ENCODE assay signal across 13 cellular contexts in the genomic region with DNA sequence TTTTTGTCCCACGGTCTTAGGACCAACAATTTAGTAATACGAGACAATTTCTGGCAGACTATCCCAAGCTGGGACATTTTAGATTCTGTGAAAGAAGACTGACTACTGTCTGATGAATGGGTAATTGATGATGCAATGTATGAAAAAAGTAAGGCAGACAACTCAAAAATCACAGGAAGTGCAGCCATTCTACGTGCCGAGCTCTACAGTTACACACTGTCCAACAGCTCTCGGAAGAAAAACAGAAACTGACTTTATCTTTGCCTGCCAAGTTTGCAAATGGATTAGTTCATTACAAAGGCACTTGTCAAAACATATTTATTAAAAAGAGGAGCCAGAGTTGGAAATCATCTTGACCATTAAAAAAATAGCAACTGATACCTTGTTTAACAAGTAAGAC. TPM values are rescaled to one million over a fixed set of nuclear protein-coding genes. Genes with fewer than 3 reads are reported as not detected.
DNase-seq lines count a peak whose midpoint lies in the region; ATAC-seq and TF ChIP-seq lines count a peak whose summit lies in the region.
"Had no signal": no experiment of that assay in that cellular context is flagged by ENCODE, and none has a peak within 500 bp of the region (broad histone marks: within the 10 kb centered on the region; RNA-seq: fewer than 3 reads in every experiment).

No MANE protein-coding gene starts in this region.

- peak overlapping the region; percentile 7 for H3K4me3 Mint-ChIP-seq in neural crest cell
- H3K4me3 Mint-ChIP-seq: IgD-negative memory B cell had no signal

- H3K4me1 Mint-ChIP-seq in neural crest cell: peaks cover 17% of the 10 kb centered on the region

- H3K36me3 ChIP-seq in RWPE2 (ENCODE audit: low read depth): no peaks in the 10 kb centered on the region
- H3K36me3 ChIP-seq: BE2C had no signal

- H3K27me3 ChIP-seq in RWPE2 (ENCODE audit: insufficient read depth, poor library complexity, severe bottlenecking): no peaks in the 10 kb centered on the region
- H3K27me3 ChIP-seq: BE2C had no signal

- H3K4me1 ChIP-seq in RWPE2 (ENCODE audit: insufficient read depth, poor library complexity, severe bottlenecking): peaks cover 21% of the 10 kb centered on the region
- H3K4me1 ChIP-seq: BE2C had no signal

- H3K27me3 Mint-ChIP-seq in neural crest cell (ENCODE audit: low read depth): no peaks in the 10 kb centered on the region

- no peaks in the 10 kb centered on the region for H3K9me3 Mint-ChIP-seq in neural crest cell
- H3K9me3 Mint-ChIP-seq: IgD-negative memory B cell had no signal

- H3K27ac Mint-ChIP-seq in neural crest cell (ENCODE audit: unreplicated experiment): peak overlapping the region; percentile 13
- H3K27ac Mint-ChIP-seq: IgD-negative memory B cell had no signal

- TF ChIP-seq CTCF in RWPE2 (IDR thresholded peaks at IDR 0.05; ENCODE audit: poor library complexity, severe bottlenecking): no peak
- TF ChIP-seq CTCF in neural crest cell (conservative IDR thresholded peaks at IDR 0.05): no peak

- peak overlapping the region; percentile 8 for H3K27ac ChIP-seq in RWPE2 (ENCODE audit: poor library complexity, severe bottlenecking)

- ATAC-seq in RWPE2 (ENCODE audit: low read depth) (no peak), esophagus mucosa (peak; percentile 17)
- ATAC-seq: left lobe of liver; stimulated activated naive CD8-positive, alpha-beta T cell treated with anti-CD3 and anti-CD28 coated beads, Interleukin-15, Interleukin-2, amounts not matched to agents 100 U/mL and 50 U/mL, for 24 hours had no signal

- DNase-seq in EH (ENCODE audit: low read depth): peak; percentile 45
- no peak for DNase-seq in RWPE2 (ENCODE audit: low spot score)
- no peak for DNase-seq in neural crest cell (ENCODE audit: low read depth, low spot score)
- no peak for DNase-seq in NCI-H187 (lab: John Stamatoyannopoulos, UW)
- no peak for DNase-seq in putamen (ENCODE audit: low spot score)
- DNase-seq in CD1c-positive myeloid dendritic cell (ENCODE audit: extremely low spot score): no peak
- no peak for DNase-seq in HT-29 (ENCODE audit: low spot score)
- DNase-seq: BE2C; NCI-H82; stimulated activated naive CD8-positive, alpha-beta T cell treated with anti-CD3 and anti-CD28 coated beads, Interleukin-15, Interleukin-2, amounts not matched to agents 100 U/mL and 50 U/mL, for 24 hours had no signal

- no peaks in the 10 kb centered on the region for H3K36me3 Mint-ChIP-seq in neural crest cell (ENCODE audit: low read depth)
- H3K36me3 Mint-ChIP-seq: IgD-negative memory B cell had no signal

- H3K4me3 ChIP-seq in RWPE2 (ENCODE audit: severe bottlenecking): peak overlapping the region; percentile 3

- no peaks in the 10 kb centered on the region for H3K9me3 ChIP-seq in RWPE2 (ENCODE audit: severe bottlenecking)
- H3K9me3 ChIP-seq: BE2C had no signal

RNA-seq across cellular contexts. Expression of gene ZBTB8B, which starts 31.3 kb away (rescaled TPM):
- total RNA-seq in esophagus mucosa (not detected), neural crest cell (3.1 and 3.3 TPM in 2 replicates)
- not detected in 2 replicates for total RNA-seq in HT-29 (2014; rRNA removed; shearing (Covaris generic))
- total RNA-seq: left lobe of liver had no signal

RNA-seq across cellular contexts. Expression of gene ZBTB8A, which starts 43.1 kb away (rescaled TPM):
- total RNA-seq in esophagus mucosa: 3.1 TPM
- 9.8 and 10.1 TPM in 2 replicates for total RNA-seq in neural crest cell
- 0.84 and 1.0 TPM in 2 replicates for total RNA-seq in HT-29 (2014; rRNA removed; shearing (Covaris generic))
